ENCODE assay signal across 2 cellular contexts in genomic region chr21:33449650-33450049, GRCh38.
A peak's percentile ranks its signal among the peaks of the same experiment; 100 is the strongest.
TF ChIP-seq lines count a peak whose summit lies in the region.

No MANE protein-coding gene starts in this region.

TF ChIP-seq in HEK293, 187 proteins besides CTCF, POLR2A, EP300 and RAD21:
- TF ChIP-seq ZNF488 (tag by site-specific recombination; IDR thresholded peaks at IDR 0.05) (no peak), IKZF3 (tag by site-specific recombination; IDR thresholded peaks at IDR 0.05) (peak; percentile 30; the same call in 1 of the 2 replicates), ZNF549 (tag by site-specific recombination; IDR thresholded peaks at IDR 0.05) (no peak), ZBTB44 (tag by site-specific recombination; IDR thresholded peaks at IDR 0.05) (no peak), ZNF423 (tag by site-specific recombination; IDR thresholded peaks at IDR 0.05) (no peak), ZNF416 (tag by site-specific recombination; IDR thresholded peaks at IDR 0.05) (no peak), ZNF366 (tag by site-specific recombination; conservative IDR thresholded peaks at IDR 0.05) (no peak), ZNF629 (tag by site-specific recombination; IDR thresholded peaks at IDR 0.05) (no peak), GLI4 (tag by site-specific recombination; IDR thresholded peaks at IDR 0.05) (no peak), ZFP41 (tag by site-specific recombination; IDR thresholded peaks at IDR 0.05; ENCODE audit: borderline replicate concordance) (no peak), FEZF1 (tag by site-specific recombination; IDR thresholded peaks at IDR 0.05) (peak; percentile 52), PRDM2 (tag by site-specific recombination; IDR thresholded peaks at IDR 0.05; ENCODE audit: borderline replicate concordance) (no peak), ZBTB17 (tag by site-specific recombination; IDR thresholded peaks at IDR 0.05) (no peak), BCL6B (tag by site-specific recombination; IDR thresholded peaks at IDR 0.05) (no peak), ZNF214 (tag by site-specific recombination; IDR thresholded peaks at IDR 0.05; ENCODE audit: borderline replicate concordance) (no peak), ZNF837 (tag by site-specific recombination; IDR thresholded peaks at IDR 0.05) (no peak)
TF ChIP-seq in HEK293: peak in this region for 2.

TF ChIP-seq in GM12878, 131 proteins besides CTCF, POLR2A, EP300 and RAD21:
- TF ChIP-seq USF2 (IDR thresholded peaks at IDR 0.05; ENCODE audit: borderline replicate concordance, low read depth, low read length) (no peak), MXI1 (IDR thresholded peaks at IDR 0.05; ENCODE audit: low read depth, low read length) (no peak), BACH1 (IDR thresholded peaks at IDR 0.05; ENCODE audit: borderline replicate concordance) (no peak), NR2F1 (conservative IDR thresholded peaks at IDR 0.05) (no peak), ATF3 (IDR thresholded peaks at IDR 0.05; ENCODE audit: borderline replicate concordance, extremely low read depth, low read depth, low read length) (no peak), IRF3 (IDR thresholded peaks at IDR 0.05) (no peak), ZBTB40 (IDR thresholded peaks at IDR 0.05; ENCODE audit: borderline replicate concordance) (no peak), TBL1XR1 (IDR thresholded peaks at IDR 0.05; ENCODE audit: low read depth, low read length) (no peak), NFYA (IDR thresholded peaks at IDR 0.05; ENCODE audit: borderline replicate concordance, low read depth, low read length) (no peak), ZSCAN29 (IDR thresholded peaks at IDR 0.05) (no peak), ATF7 (IDR thresholded peaks at IDR 0.05; ENCODE audit: low read depth) (no peak), TCF3 (IDR thresholded peaks at IDR 0.05; ENCODE audit: borderline replicate concordance, insufficient read depth, low read depth, low read length) (no peak), IKZF2 (IDR thresholded peaks at IDR 0.05) (no peak), SKIL (IDR thresholded peaks at IDR 0.05; ENCODE audit: low read depth, poor library complexity, severe bottlenecking) (no peak), ZZZ3 (IDR thresholded peaks at IDR 0.05; ENCODE audit: control insufficient read depth, insufficient read length, low read depth) (no peak), BCL11A (IDR thresholded peaks at IDR 0.05; ENCODE audit: low read depth, low read length) (no peak), SP1 (IDR thresholded peaks at IDR 0.05; ENCODE audit: low read depth, low read length) (no peak), YY1 (IDR thresholded peaks at IDR 0.05; ENCODE audit: low read depth, low read length) (no peak), NR2C2 (IDR thresholded peaks at IDR 0.05; ENCODE audit: borderline replicate concordance, control insufficient read depth, insufficient read length, low read depth) (no peak)
